ENCODE assay signal across 14 cellular contexts in genomic region chr11:12165237-12165875, GRCh38. TPM values are rescaled to one million over a fixed set of nuclear protein-coding genes. Genes with fewer than 3 reads are reported as not detected.
DNase-seq lines count a peak whose midpoint lies in the region; ATAC-seq, FAIRE-seq and TF ChIP-seq lines count a peak whose summit lies in the region.
"Had no signal": no experiment of that assay in that cellular context is flagged by ENCODE, and none has a peak within 500 bp of the region (broad histone marks: within the 10 kb centered on the region; RNA-seq: fewer than 3 reads in every experiment).

No MANE protein-coding gene starts in this region.

- H3K27ac ChIP-seq in K562 (ENCODE audit: extremely low read depth, low read depth, low read length): peak overlapping the region; percentile 10; the same call in 1 of the 3 replicates
- H3K27ac ChIP-seq: pancreas had no signal

- ATAC-seq in GM19463 (IDR thresholded peaks at IDR 0.05; ENCODE audit: unreplicated experiment) (peak; percentile 42), K562 (no peak)
- ATAC-seq: pancreas had no signal

- no peaks in the 10 kb centered on the region for H3K9me1 ChIP-seq in K562 (ENCODE audit: control insufficient read depth, insufficient read depth, low read length)

- TF ChIP-seq CTCF in K562 (IDR thresholded peaks at IDR 0.05 in 2 of 3, conservative IDR thresholded peaks at IDR 0.05 in 1 of 3; ENCODE audit: insufficient read depth in 2 of 3, low read depth in 1 of 3, low read length in 3 of 3): no peak
- TF ChIP-seq CTCF in osteocyte (IDR thresholded peaks at IDR 0.05): no peak

- no peak for TF ChIP-seq RAD21 in K562 (CRISPR knock-in tag; conservative IDR thresholded peaks at IDR 0.05 in 1 of 2, IDR thresholded peaks at IDR 0.05 in 1 of 2)

- H3K4me3 Mint-ChIP-seq in osteocyte (ENCODE audit: unreplicated experiment): no peak overlapping the region

- no peaks in the 10 kb centered on the region for H3K36me3 Mint-ChIP-seq in osteocyte (ENCODE audit: unreplicated experiment)

- no TSS peak for BruUV-seq in K562 (replicated peaks; lab: Mats Ljungman, UMichigan)

- H3K4me2 ChIP-seq in K562 (ENCODE audit: insufficient read depth, low read length): no peak overlapping the region

- no peaks in the 10 kb centered on the region for H3K9me3 Mint-ChIP-seq in osteocyte (ENCODE audit: unreplicated experiment)

- 77% methylated on average over 8 of the region's 8 CpGs for WGBS in K562 (ENCODE audit: insufficient coverage, low coverage, missing lambda C conversion rate)

- DNase-seq in G401 (ENCODE audit: low spot score): peak; percentile 63
- no peak for DNase-seq in K562 (ENCODE audit: extremely low read depth in 1 of 4, low spot score in 3 of 4)
- no peak for DNase-seq in osteocyte (ENCODE audit: extremely low spot score, unreplicated experiment)
- DNase-seq in SW 1271 (lab: John Stamatoyannopoulos, UW): no peak
- no peak for DNase-seq in inferior parietal cortex (ENCODE audit: extremely low spot score)
- no peak for DNase-seq in hepatic stellate cell (ENCODE audit: low spot score)
- DNase-seq: effector CD4-positive, alpha-beta T cell; KBM-7; pancreas; stimulated activated CD4-positive, alpha-beta T cell treated with anti-CD3 and anti-CD28 coated beads, Interleukin-2, amount 100 ng/mL, for 48 hours had no signal

- peaks cover 2% of the 10 kb centered on the region; the same call in 2 of the 3 replicates for H3K79me2 ChIP-seq in K562 (ENCODE audit: control insufficient read depth, insufficient read depth, low read length)

- in situ Hi-C loops in G401 (cut with HindIII; ENCODE audit: low sequenced_read_pairs) (no loop called here), K562 (cut with MboI) (no loop called here)

- CTCF ChIA-PET in K562 (lab: Yijun Ruan, JAX; ENCODE audit: low intra/inter-chr PET ratio): no interaction called here

- no peak for TF ChIP-seq EP300 in K562 (IDR thresholded peaks at IDR 0.05; ENCODE audit: low read length)

- FAIRE-seq in K562 (lab: Jason Lieb, UNC): no peak
- FAIRE-seq: D721Med, GM19239, pancreas had no signal

- no peak for TF ChIP-seq POLR2A in K562 (conservative IDR thresholded peaks at IDR 0.05)

- H3K27me3 Mint-ChIP-seq in osteocyte (ENCODE audit: unreplicated experiment): no peaks in the 10 kb centered on the region

- H4K20me1 ChIP-seq in K562 (replicated peaks; ENCODE audit: control insufficient read depth, insufficient read depth, low read length): no peaks in the 10 kb centered on the region

- POLR2A ChIA-PET in K562 (lab: Yijun Ruan, JAX): interaction anchor here (0.5 to 0.9 kb wide), 4 partner anchors 8 to 25 kb away, joined by 3 to 6 read pairs (median 3); no protein-coding TSS in a partner anchor

- no peaks in the 10 kb centered on the region for H3K27me3 ChIP-seq in K562 (ENCODE audit: control insufficient read depth in 2 of 2, insufficient read depth in 2 of 2, low read length in 2 of 2)
- H3K27me3 ChIP-seq: pancreas had no signal

- no peak overlapping the region for H2AFZ ChIP-seq in K562 (ENCODE audit: low read depth, low read length)

- peaks cover 38% of the 10 kb centered on the region for H3K36me3 ChIP-seq in K562 (ENCODE audit: control insufficient read depth, insufficient read depth, low read length)
- H3K36me3 ChIP-seq: pancreas had no signal

- peak overlapping the region; percentile 94 for H3K27ac Mint-ChIP-seq in osteocyte (ENCODE audit: unreplicated experiment)

- H3K9ac ChIP-seq in K562 (ENCODE audit: insufficient read depth in 1 of 2, low read depth in 2 of 2, low read length in 2 of 2): no peak overlapping the region

- no peaks in the 10 kb centered on the region for H3K9me3 ChIP-seq in K562 (replicated peaks; ENCODE audit: control insufficient read depth, insufficient read depth, low read depth, low read length)
- H3K9me3 ChIP-seq: pancreas had no signal

- intact Hi-C loops in K562 (cut with micrococcal nuclease): loop anchor here (5.0 kb wide), 1 partner anchor 37 kb away; no protein-coding TSS in a partner anchor

- no peak overlapping the region for H3K4me3 ChIP-seq in K562
- H3K4me3 ChIP-seq: pancreas had no signal

- peaks cover 26 to 39% of the 10 kb centered on the region in 2 experiments for H3K4me1 ChIP-seq in K562 (replicated peaks in 1 of 2; ENCODE audit: control insufficient read depth in 2 of 2, insufficient read depth in 2 of 2, low read length in 2 of 2)
- H3K4me1 ChIP-seq: pancreas had no signal

- H3K4me1 Mint-ChIP-seq in osteocyte (ENCODE audit: unreplicated experiment): peaks cover 67% of the 10 kb centered on the region

TF ChIP-seq in K562, 482 proteins besides CTCF, POLR2A, EP300 and RAD21 (continues in another document):
- TF ChIP-seq TCF7L2 (IDR thresholded peaks at IDR 0.05; ENCODE audit: low read depth, low read length): no peak
- TF ChIP-seq E2F5 (CRISPR knock-in tag; IDR thresholded peaks at IDR 0.05): no peak
- TF ChIP-seq ZBTB26 (CRISPR knock-in tag; IDR thresholded peaks at IDR 0.05): no peak
- TF ChIP-seq STAT5B (CRISPR knock-in tag; IDR thresholded peaks at IDR 0.05): no peak
- TF ChIP-seq MCM5 (IDR thresholded peaks at IDR 0.05; ENCODE audit: low read depth): no peak
- no peak for TF ChIP-seq PTRF (tag; IDR thresholded peaks at IDR 0.05)
- no peak for TF ChIP-seq ZNF717 (CRISPR knock-in tag; IDR thresholded peaks at IDR 0.05)
- no peak for TF ChIP-seq ZFP91 (CRISPR knock-in tag; IDR thresholded peaks at IDR 0.05)
- no peak for TF ChIP-seq YBX1 (IDR thresholded peaks at IDR 0.05)
- no peak for TF ChIP-seq CREB5 (CRISPR knock-in tag; IDR thresholded peaks at IDR 0.05)

RNA-seq across cellular contexts. Expression of gene MICAL2, which starts 55.0 kb away (rescaled TPM):
- total RNA-seq in G401 (2014; rRNA removed; shearing (Covaris generic)): 12.6 and 21.1 TPM in 2 replicates
- 173 and 222 TPM in 2 replicates for total RNA-seq in K562 (2011; cell fraction: chromatin; rRNA removed; ENCODE audit: low replicate concordance)
- 77.0 and 99.7 TPM in 2 replicates for total RNA-seq in K562 (2011; cell fraction: nucleolus; rRNA removed)
- 107 and 133 TPM in 2 replicates for total RNA-seq in K562 (2011; cell fraction: nucleoplasm; rRNA removed)
- total RNA-seq in K562 (2014; rRNA removed): 33.6 and 42.7 TPM in 2 replicates
- total RNA-seq in K562 (2014; rRNA removed; fragmentation: Illumina TruSeq; extraction: Trizol): 35.0 and 36.8 TPM in 2 replicates
- total RNA-seq in K562 (2015; rRNA removed; fragmentation: Illumina TruSeq; extraction: Trizol): 22.9 and 23.7 TPM in 2 replicates
- 63.5 and 64.2 TPM in 2 replicates for total RNA-seq in K562 (2021)
- 38.1 and 47.3 TPM in 2 replicates for polyA plus RNA-seq in K562 (2011; rRNA removed)
- polyA plus RNA-seq in K562 (2011; cell fraction: cytosol; rRNA removed): 28.3 and 36.5 TPM in 2 replicates
- 46.0 and 76.1 TPM in 2 replicates for polyA plus RNA-seq in K562 (2011; cell fraction: nucleus; rRNA removed)
- 31.7 and 42.8 TPM in 2 replicates for polyA plus RNA-seq in K562 (2012)
- 40.3 and 43.0 TPM in 2 replicates for polyA plus RNA-seq in K562 (2014; fragmentation: Illumina TruSeq; extraction: Trizol)
- 1 to 10 TPM; 4.7 to 5.9 TPM for polyA plus RNA-seq in K562 (2014; fragmentation: Nextera tagmentation; extraction: Ambion mirVana)
- polyA plus RNA-seq in K562 (2014; rRNA removed): 23.3 and 24.0 TPM in 2 replicates
- 82.4 and 92.6 TPM in 2 replicates for polyA minus RNA-seq in K562 (2011; rRNA and poly(A)+ RNA removed)
- polyA minus RNA-seq in K562 (2011; cell fraction: cytosol; rRNA and poly(A)+ RNA removed): 47.4 and 54.4 TPM in 2 replicates
- polyA minus RNA-seq in K562 (2011; cell fraction: nucleus; rRNA and poly(A)+ RNA removed): 66.9 and 104 TPM in 2 replicates
- total RNA-seq in osteocyte: 19.5 and 20.8 TPM in 2 replicates
- total RNA-seq: OCI-LY7 had no signal
